In genomic region chr1:26197301-26197700, GRCh38 we compare ENCODE assay signal across 8 cellular contexts. TPM values are rescaled to one million over a fixed set of nuclear protein-coding genes. Genes with fewer than 3 reads are reported as not detected.
"Had no signal": no experiment of that assay in that cellular context is flagged by ENCODE, and none has a peak within 500 bp of the region (broad histone marks: within the 10 kb centered on the region; RNA-seq: fewer than 3 reads in every experiment).

No MANE protein-coding gene starts in this region.

- H2AFZ ChIP-seq: GM23338 had no signal

- H3K4me3 ChIP-seq: GM23338 had no signal

- ATAC-seq: GM23338 had no signal

- H3K4me2 ChIP-seq: GM23338 had no signal

- DNase-seq: H7, HCEC 1CT, KBM-7 had no signal

- FAIRE-seq: HTR-8/SVneo had no signal

RNA-seq across cellular contexts. Expression of gene CATSPER4, which starts 6.9 kb away (rescaled TPM):
- total RNA-seq: GM23338, H4, HT-29 had no signal
- polyA plus RNA-seq: IgD-negative memory B cell had no signal

RNA-seq across cellular contexts. Expression of gene CNKSR1, which starts 20.0 kb away (rescaled TPM):
- total RNA-seq: H4 had no signal

RNA-seq across cellular contexts. Expression of gene ZNF593OS, which starts 25.7 kb away (rescaled TPM):
- total RNA-seq: GM23338, H4, H7 had no signal

RNA-seq across cellular contexts. Expression of gene C1orf232, which starts 28.5 kb away (rescaled TPM):
- total RNA-seq: GM23338, H4, H7, HT-29 had no signal
- polyA plus RNA-seq: GM23338, IgD-negative memory B cell had no signal
